21 cellular contexts compared by ENCODE assay signal in the genomic region with DNA sequence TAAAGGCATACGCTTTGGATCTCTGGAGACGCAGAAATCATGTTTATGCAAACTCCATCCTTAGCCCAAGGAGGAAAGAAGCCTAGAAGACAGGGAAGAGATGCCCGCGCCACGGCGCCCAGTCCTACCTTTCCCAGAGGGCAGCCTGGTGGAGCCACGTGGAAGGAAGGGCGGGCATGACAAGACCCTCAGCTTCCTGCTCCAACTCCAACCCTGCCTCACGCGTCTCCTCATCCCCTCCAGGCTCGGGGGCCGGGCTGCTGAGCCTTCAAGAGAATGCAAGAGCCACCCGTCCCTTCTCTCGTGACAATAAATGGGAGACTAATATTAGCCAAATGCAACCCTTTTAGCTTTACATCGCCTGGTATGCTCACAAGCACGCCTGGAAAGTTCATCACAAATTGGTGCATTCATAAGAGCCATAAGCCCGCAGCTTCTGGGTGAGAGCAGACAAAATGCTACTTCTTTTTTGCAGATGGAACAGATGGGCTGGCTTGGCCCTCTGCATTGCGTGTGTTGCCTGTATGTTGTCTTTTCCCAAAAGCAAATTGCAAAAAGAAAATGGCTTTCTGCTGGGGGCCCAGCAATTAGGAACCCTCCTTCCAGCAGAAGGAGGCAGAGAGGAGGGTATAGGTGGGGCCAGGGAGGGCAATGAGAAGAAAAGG. TPM values are rescaled to one million over a fixed set of nuclear protein-coding genes. Genes with fewer than 3 reads are reported as not detected.
"Had no signal": no experiment of that assay in that cellular context is flagged by ENCODE, and none has a peak within 500 bp of the region (broad histone marks: within the 10 kb centered on the region; RNA-seq: fewer than 3 reads in every experiment).

No MANE protein-coding gene starts in this region.

- DNase-seq: dorsolateral prefrontal cortex; effector CD4-positive, alpha-beta T cell; foreskin fibroblast; gastrocnemius medialis; hippocampal formation; left colon; sigmoid colon; stimulated activated CD4-positive, alpha-beta T cell treated with anti-CD3 and anti-CD28 coated beads, Interleukin-2, amount 100 ng/mL, for 24 hours; stimulated activated CD4-positive, alpha-beta T cell treated with anti-CD3 and anti-CD28 coated beads, Interleukin-4, amount 100 ng/mL, for 24 hours; stimulated activated naive CD4-positive, alpha-beta T cell treated with Interleukin-2 at 50 U/mL for 16 hours; stomach; thyroid gland; trophoblast cell had no signal

- ATAC-seq: esophagus mucosa; gastrocnemius medialis; heart left ventricle; left colon; natural killer cell treated with Interleukin-12 subunit alpha and Interleukin-12 subunit beta and Interleukin-15 and Interleukin-18, amount 100 ng/mL, for 72 hours; pancreas; stimulated activated effector memory CD8-positive, alpha-beta T cell treated with anti-CD3 and anti-CD28 coated beads, Interleukin-12 subunit alpha, Interleukin-12 subunit beta, amount 100 ng/mL, for 72 hours had no signal

RNA-seq across cellular contexts. Expression of a gene that starts 8.2 kb away (rescaled TPM):
- total RNA-seq: esophagus mucosa; natural killer cell treated with Interleukin-12 subunit alpha and Interleukin-12 subunit beta and Interleukin-15 and Interleukin-18, amount 100 ng/mL, for 72 hours; neural crest cell; ureter had no signal

RNA-seq across cellular contexts. Expression of a gene that starts 58.1 kb away (rescaled TPM):
- total RNA-seq: skeletal muscle tissue had no signal
